ENCODE assay signal across 1 cellular context in the genomic region with DNA sequence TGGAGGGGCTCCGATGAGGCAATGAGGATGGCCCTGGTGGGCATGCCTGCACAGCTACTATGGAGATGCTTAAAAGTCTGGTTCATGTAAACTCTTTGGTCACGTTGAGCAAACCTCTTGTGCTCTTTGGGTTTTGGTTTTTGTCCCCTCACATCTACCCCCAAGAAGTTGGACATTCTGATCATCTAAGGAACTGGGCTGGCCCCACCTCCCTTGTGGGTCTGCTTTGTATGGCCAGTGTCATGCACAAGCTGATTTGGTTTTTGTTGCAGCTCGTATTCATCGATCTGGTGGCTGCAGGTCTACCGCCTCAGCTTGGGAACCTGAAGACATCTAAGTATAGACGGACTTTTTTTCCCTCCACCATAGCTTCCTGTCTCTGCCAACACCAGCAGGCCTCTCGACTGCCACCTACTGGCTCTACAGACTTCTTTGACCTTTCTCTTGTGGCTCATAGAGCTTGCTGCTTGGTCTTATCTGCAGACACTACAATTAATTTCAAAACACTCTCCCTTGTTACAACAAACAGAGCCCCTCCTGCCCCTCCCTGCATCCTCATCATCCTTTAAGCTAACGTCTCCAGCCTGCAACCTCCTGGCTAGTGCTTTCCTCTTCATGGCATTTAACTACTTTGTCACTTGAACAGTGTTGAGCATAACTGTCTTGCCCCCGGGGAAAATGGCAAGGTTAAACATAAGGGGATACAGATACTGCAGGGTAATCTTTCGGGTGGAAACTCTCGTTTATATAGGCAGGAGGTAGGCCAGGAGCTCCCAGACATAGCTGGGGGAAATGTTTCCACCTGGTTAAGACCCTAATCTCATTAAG.
TF ChIP-seq lines count a peak whose summit lies in the region.

No MANE protein-coding gene starts in this region.

TF ChIP-seq in IMR-90, 13 proteins besides CTCF, POLR2A, EP300 and RAD21:
- TF ChIP-seq SMC3 (IDR thresholded peaks at IDR 0.05; ENCODE audit: low read depth, low read length) (peak; percentile 95), BHLHE40 (IDR thresholded peaks at IDR 0.05; ENCODE audit: low read depth, low read length) (no peak)
